Comparison of ENCODE assay signal across 9 cellular contexts in the genomic region with DNA sequence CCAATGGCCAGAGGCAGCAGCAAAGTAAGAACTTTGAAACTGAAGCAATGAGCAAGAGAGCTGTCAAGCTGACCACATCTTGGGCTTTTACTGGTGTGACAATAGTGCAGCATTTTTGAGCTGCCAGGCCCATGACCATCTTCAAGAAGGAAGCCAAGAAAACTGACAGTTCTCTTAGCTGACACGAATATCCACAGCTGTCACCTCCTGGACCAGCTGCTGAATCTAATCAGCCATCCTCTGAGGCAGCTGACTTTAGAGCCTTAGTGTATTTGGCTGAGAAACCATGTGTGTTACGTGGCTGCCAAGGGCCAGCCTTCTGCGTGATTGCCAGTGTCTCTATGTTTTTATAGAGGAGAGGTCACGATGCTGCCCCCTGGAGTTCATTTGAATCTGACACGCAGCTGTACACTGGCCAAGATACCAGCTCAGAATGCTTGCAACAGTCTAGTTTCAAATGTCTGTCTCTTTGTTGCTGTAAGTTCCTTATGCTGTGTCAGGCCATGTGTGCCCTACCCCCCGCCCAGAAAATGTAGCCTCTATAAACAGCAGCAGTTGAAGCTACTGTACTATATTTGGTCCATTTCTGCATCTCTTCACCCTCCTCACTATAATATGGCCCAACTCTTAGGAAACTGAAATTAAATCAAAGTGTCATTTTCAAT. TPM values are rescaled to one million over a fixed set of nuclear protein-coding genes. Genes with fewer than 3 reads are reported as not detected.
DNase-seq lines count a peak whose midpoint lies in the region; ATAC-seq and TF ChIP-seq lines count a peak whose summit lies in the region.
"Had no signal": no experiment of that assay in that cellular context is flagged by ENCODE, and none has a peak within 500 bp of the region (broad histone marks: within the 10 kb centered on the region; RNA-seq: fewer than 3 reads in every experiment).

No MANE protein-coding gene starts in this region.

- H3K18ac ChIP-seq in IMR-90 (ENCODE audit: low read depth, low read length), result no peak overlapping the region

- H3K4me3 ChIP-seq in IMR-90 (ENCODE audit: insufficient read depth, low read depth, low read length), result no peak overlapping the region
- no peak overlapping the region for H3K4me3 ChIP-seq in Panc1 (ENCODE audit: low read depth in 2 of 2, low read length in 2 of 2)
- no peak overlapping the region for H3K4me3 ChIP-seq in right cardiac atrium (ENCODE audit: low read length)
- no peak overlapping the region for H3K4me3 ChIP-seq in gastrocnemius medialis
- H3K4me3 ChIP-seq: ascending aorta had no signal

- dilution Hi-C loops in IMR-90 (cut with HindIII; ENCODE audit: low sequenced_read_pairs, unreplicated experiment), result no loop called here

- H3K23ac ChIP-seq in IMR-90 (ENCODE audit: low read depth, low read length), result no peak overlapping the region

- no peaks in the 10 kb centered on the region for H3K9me3 Mint-ChIP-seq in immature natural killer cell

- H3K4me2 ChIP-seq in IMR-90 (ENCODE audit: low read depth, low read length), result no peak overlapping the region

- peak overlapping the region; percentile 29; the same call in 1 of the 2 replicates for H3K4ac ChIP-seq in IMR-90 (ENCODE audit: low read depth, low read length)

- peak overlapping the region; percentile 27 for H4K91ac ChIP-seq in IMR-90 (ENCODE audit: insufficient read depth, low read depth, low read length)

- peak overlapping the region; percentile 3; the same call in 2 of the 3 replicates for H2BK15ac ChIP-seq in IMR-90 (ENCODE audit: low read depth, low read length)

- no peaks in the 10 kb centered on the region for H3K36me3 Mint-ChIP-seq in immature natural killer cell

- peak overlapping the region; percentile 86 for H2BK5ac ChIP-seq in IMR-90 (ENCODE audit: low read depth, low read length, poor library complexity, severe bottlenecking)

- in situ Hi-C loops in IMR-90 (cut with MboI; ENCODE audit: low sequenced_read_pairs), result no loop called here
- in situ Hi-C loops in Panc1 (cut with HindIII; ENCODE audit: low pct_unique_long_range_greater_than_20kb, low sequenced_read_pairs), result no loop called here
- in situ Hi-C loops in gastrocnemius medialis (cut with MboI; ENCODE audit: low sequenced_read_pairs in 4 of 4), result no loop called here

- peaks cover 10% of the 10 kb centered on the region for H3K4me1 ChIP-seq in IMR-90 (ENCODE audit: control insufficient read depth, insufficient read depth, low read length)
- no peaks in the 10 kb centered on the region for H3K4me1 ChIP-seq in Panc1 (ENCODE audit: control insufficient read depth, insufficient read depth, low read length)
- peaks cover 9% of the 10 kb centered on the region for H3K4me1 ChIP-seq in right cardiac atrium (ENCODE audit: control insufficient read depth, insufficient read depth, low read length)
- peaks cover 50 to 55% of the 10 kb centered on the region in 2 donors for H3K4me1 ChIP-seq in gastrocnemius medialis
- H3K4me1 ChIP-seq: ascending aorta had no signal

- TF ChIP-seq CTCF in GM10266 (IDR thresholded peaks at IDR 0.05; ENCODE audit: control insufficient read depth, insufficient read depth, low read depth, missing control alignments), result peak; percentile 53
- TF ChIP-seq CTCF in IMR-90 (conservative IDR thresholded peaks at IDR 0.05; ENCODE audit: low read depth, low read length), result peak; percentile 50
- TF ChIP-seq CTCF in Panc1 (IDR thresholded peaks at IDR 0.05), result peak; percentile 61
- TF ChIP-seq CTCF in gastrocnemius medialis (IDR thresholded peaks at IDR 0.05 in 4 of 5, conservative IDR thresholded peaks at IDR 0.05 in 1 of 5), result peak; percentile 18 to 73 (median 64)

- peaks cover 0 to 5% (median 4%) of the 10 kb centered on the region in 3 donors for H3K27me3 Mint-ChIP-seq in immature natural killer cell (ENCODE audit: low read depth in 3 of 3)

- H3K4me1 Mint-ChIP-seq in immature natural killer cell, result no peaks in the 10 kb centered on the region

- H3K36me3 ChIP-seq in IMR-90 (ENCODE audit: control insufficient read depth, insufficient read depth, low read length) (no peaks in the 10 kb centered on the region), Panc1 (ENCODE audit: control insufficient read depth, insufficient read depth, low read length) (no peaks in the 10 kb centered on the region), gastrocnemius medialis (peaks cover 0 to 42% of the 10 kb centered on the region in 2 donors)
- H3K36me3 ChIP-seq: ascending aorta had no signal

- peak overlapping the region; percentile 59 for H2BK120ac ChIP-seq in IMR-90 (ENCODE audit: low read depth, low read length)

- H2BK20ac ChIP-seq in IMR-90 (ENCODE audit: low read depth, low read length), result peak overlapping the region; percentile 13

- no peak overlapping the region for H3K4me3 Mint-ChIP-seq in immature natural killer cell

- H3K9me3 ChIP-seq in IMR-90 (ENCODE audit: control insufficient read depth, insufficient read depth, low read length), result no peaks in the 10 kb centered on the region
- H3K9me3 ChIP-seq in Panc1 (ENCODE audit: control insufficient read depth, insufficient read depth, low read depth, low read length), result no peaks in the 10 kb centered on the region
- H3K9me3 ChIP-seq in right cardiac atrium (ENCODE audit: control insufficient read depth, low read length), result no peaks in the 10 kb centered on the region
- H3K9me3 ChIP-seq in gastrocnemius medialis, result no peaks in the 10 kb centered on the region
- H3K9me3 ChIP-seq: ascending aorta had no signal

- H3K9me1 ChIP-seq in IMR-90 (ENCODE audit: insufficient read depth, low read length), result peaks cover 7% of the 10 kb centered on the region; the same call in 1 of the 2 replicates

- DNase-seq in GM10266 (ENCODE audit: extremely low spot score), result peak; percentile 29
- peak; percentile 91 for DNase-seq in IMR-90
- peak; percentile 38 for DNase-seq in Panc1 (ENCODE audit: low read depth, low spot score)
- peak; percentile 84 for DNase-seq in amniotic epithelial cell (ENCODE audit: low read depth)
- peak; percentile 85 to 92 (median 87) for DNase-seq in right cardiac atrium
- DNase-seq in gastrocnemius medialis, result peak; percentile 93 to 99
- DNase-seq in immature natural killer cell, result no peak

- TF ChIP-seq RAD21 in IMR-90 (IDR thresholded peaks at IDR 0.05; ENCODE audit: low read length), result peak; percentile 41

- no peak overlapping the region for H3K9ac ChIP-seq in IMR-90 (ENCODE audit: low read depth, low read length)

- H3K79me1 ChIP-seq in IMR-90 (ENCODE audit: low read depth in 1 of 2, low read length in 2 of 2), result no peaks in the 10 kb centered on the region

- no peak overlapping the region for H4K5ac ChIP-seq in IMR-90 (ENCODE audit: low read depth, low read length)

- H4K20me1 ChIP-seq in IMR-90 (ENCODE audit: insufficient read depth, low read length), result no peaks in the 10 kb centered on the region

- peak overlapping the region; percentile 9 to 19; a peak in 2 of 4 replicates for H4K8ac ChIP-seq in IMR-90 (ENCODE audit: low read depth in 2 of 2, low read length in 2 of 2)

- peak overlapping the region; percentile 49; the same call in 1 of the 2 replicates for H3K27ac ChIP-seq in IMR-90 (ENCODE audit: insufficient read depth, low read length)
- no peak overlapping the region for H3K27ac ChIP-seq in Panc1 (ENCODE audit: low read length)
- peak overlapping the region; percentile 96 for H3K27ac ChIP-seq in right cardiac atrium (ENCODE audit: low read length)
- H3K27ac ChIP-seq in gastrocnemius medialis, result peak overlapping the region; percentile 79 to 97 (median 90)
- H3K27ac ChIP-seq: ascending aorta had no signal

- peak overlapping the region; percentile 72 for H2AFZ ChIP-seq in IMR-90 (replicated peaks; ENCODE audit: low read length, poor library complexity)

- H3K27ac Mint-ChIP-seq in immature natural killer cell, result no peak overlapping the region

- POLR2A ChIA-PET in IMR-90 (lab: Charles Lee; ENCODE audit: unreplicated experiment), result interaction anchor here (0.6 kb wide), 1 partner anchor 201 kb away, joined by 3 read pairs; no protein-coding TSS in a partner anchor
- POLR2A ChIA-PET in Panc1 (lab: Charles Lee), result no interaction called here

- no TSS peak for BruUV-seq in IMR-90 (replicated peaks; lab: Mats Ljungman, UMichigan)
- no TSS peak for BruUV-seq in Panc1 (replicated peaks; lab: Mats Ljungman, UMichigan)

- H3K27me3 ChIP-seq in IMR-90 (ENCODE audit: control insufficient read depth, insufficient read depth, low read length), result no peaks in the 10 kb centered on the region
- H3K27me3 ChIP-seq in Panc1 (ENCODE audit: control insufficient read depth, insufficient read depth, low read length), result no peaks in the 10 kb centered on the region
- no peaks in the 10 kb centered on the region for H3K27me3 ChIP-seq in right cardiac atrium (ENCODE audit: control insufficient read depth, insufficient read depth)
- no peaks in the 10 kb centered on the region for H3K27me3 ChIP-seq in gastrocnemius medialis
- H3K27me3 ChIP-seq: ascending aorta had no signal

- ATAC-seq in GM21737 (IDR thresholded peaks at IDR 0.05; ENCODE audit: unreplicated experiment) (peak; percentile 82), IMR-90 (ENCODE audit: low read depth) (peak; percentile 67), Panc1 (peak; percentile 70; the same call in 1 of the 2 replicates), right cardiac atrium (peak; percentile 93 to 94), gastrocnemius medialis (peak; percentile 95 to 96)

- no peak overlapping the region for H2AK5ac ChIP-seq in IMR-90 (ENCODE audit: low read depth, low read length)

- H3K56ac ChIP-seq in IMR-90 (ENCODE audit: extremely low read depth, insufficient read depth, low read length), result peak overlapping the region; percentile 19

- no CpG with 5 or more reads among the region's 6 CpGs for WGBS in IMR-90 (ENCODE audit: extremely low coverage in 2 of 2, insufficient read length in 1 of 2), 2 experiments
- 8% methylated on average over 6 of the region's 6 CpGs for WGBS in right cardiac atrium

- H2AK9ac ChIP-seq in IMR-90 (replicated peaks; ENCODE audit: low read depth, low read length, poor library complexity), result no peak overlapping the region

- no peak for TF ChIP-seq POLR2A in IMR-90 (IDR thresholded peaks at IDR 0.05; ENCODE audit: low read depth, low read length)
- no peak for TF ChIP-seq POLR2A in gastrocnemius medialis (IDR thresholded peaks at IDR 0.05)

- peak overlapping the region; percentile 5; the same call in 1 of the 2 replicates for H3K14ac ChIP-seq in IMR-90 (replicated peaks; ENCODE audit: low read depth, low read length)

- CTCF ChIA-PET in IMR-90 (lab: Yijun Ruan, JAX) (interaction anchor here (0.5 to 2.0 kb wide), 18 partner anchors 8 to 940 kb away, joined by 3 to 9 read pairs (median 3); no protein-coding TSS in a partner anchor), Panc1 (lab: Charles Lee) (interaction anchor here (0.6 kb wide), 1 partner anchor 1757 kb away, joined by 4 read pairs; no protein-coding TSS in a partner anchor)

- intact Hi-C loops in IMR-90 (cut with micrococcal nuclease) (loop anchor here (1.0 to 5.0 kb wide), 4 partner anchors 86 to 508 kb away; no protein-coding TSS in a partner anchor), Panc1 (cut with micrococcal nuclease; ENCODE audit: unreplicated experiment) (no loop called here), right cardiac atrium (cut with DNase I) (loop anchor here in 1 of 4 donors (5.0 kb wide), 1 partner anchor 38 kb away; a partner anchor contains a TSS), gastrocnemius medialis (cut with DNase I; ENCODE audit: low total_unique reads) (loop anchor here (1.0 to 5.0 kb wide), 3 partner anchors 23 to 132 kb away; a partner anchor contains a TSS)

RNA-seq across cellular contexts. Expression of a gene that starts 39.7 kb away (rescaled TPM):
- 0.72 and 1.1 TPM in 2 replicates for total RNA-seq in IMR-90 (2012; rRNA removed)
- 0.34 and 0.51 TPM in 2 replicates for polyA plus RNA-seq in IMR-90 (2012; rRNA removed)
- 0.08 and 0.11 TPM in 2 replicates for polyA plus RNA-seq in IMR-90 (2012; cell fraction: cytosol; rRNA removed)
- polyA plus RNA-seq in IMR-90 (2012; cell fraction: nucleus; rRNA removed; ENCODE audit: low replicate concordance), result 0.14 and 1.2 TPM in 2 replicates
- 0.05 TPM for total RNA-seq in Panc1 (2021; ENCODE audit: unreplicated experiment)
- polyA plus RNA-seq in Panc1 (2012; ENCODE audit: insufficient read length), result not detected
- total RNA-seq in right cardiac atrium, result 10 to 100 TPM; 71.9 to 79.6 (median 75.5) TPM
- 74.6 TPM for polyA plus RNA-seq in right cardiac atrium
- 100 to 1,000 TPM in 1 of 4 donors, 10 to 100 TPM in 3; 60.7 to 254 (median 79.1) TPM for total RNA-seq in gastrocnemius medialis
- not detected for polyA plus RNA-seq in immature natural killer cell

Comparison
In these comparisons a context has a peak if more than half of its experiments do, and no peak if none do; other contexts are left out.
1. DNase-seq: peak in GM10266 (single experiment), IMR-90 (single experiment), Panc1 (single experiment), amniotic epithelial cell (single experiment), right cardiac atrium (3 of 3) and gastrocnemius medialis (2 of 2); none in immature natural killer cell (0 of 3).
2. RNA of a gene that starts 39.7 kb away (total RNA-seq): 60.7 to 254 TPM in gastrocnemius medialis and 71.9 to 79.6 TPM in right cardiac atrium; 0.72 to 1.1 TPM in IMR-90 and 0.05 TPM in Panc1 (single experiment); every median in the first group is over 10 times any median in the second.
3. Peak in every context shown above with its lines, with median percentiles within 50 percentile points of each other: CTCF ChIP-seq and ATAC-seq.